13 cellular contexts compared by ENCODE assay signal in the genomic region with DNA sequence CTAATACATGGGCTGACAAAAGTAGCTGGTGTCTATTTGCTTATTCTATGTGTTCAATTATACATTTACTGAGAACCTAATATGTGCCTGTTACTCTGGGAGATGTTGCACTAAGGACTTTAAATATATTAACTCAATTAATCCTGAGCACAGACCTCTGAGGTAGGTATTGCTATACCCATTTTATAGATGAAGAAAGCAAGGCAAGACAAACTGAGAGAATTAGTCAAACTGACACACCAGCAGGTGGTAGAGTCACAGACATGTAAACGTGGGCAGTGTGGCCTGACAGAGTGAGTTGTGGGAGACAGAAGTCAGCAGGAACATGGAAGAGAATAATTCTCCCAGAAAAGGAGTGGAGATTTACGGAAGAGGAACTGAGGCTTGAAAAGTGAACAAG.
DNase-seq lines count a peak whose midpoint lies in the region; ATAC-seq and TF ChIP-seq lines count a peak whose summit lies in the region.
"Had no signal": no experiment of that assay in that cellular context is flagged by ENCODE, and none has a peak within 500 bp of the region (broad histone marks: within the 10 kb centered on the region; RNA-seq: fewer than 3 reads in every experiment).

No MANE protein-coding gene starts in this region.

- no peak for DNase-seq in CD4-positive, alpha-beta T cell
- no peak for DNase-seq in T-helper 17 cell
- DNase-seq in nephron progenitor cell = no peak
- no peak for DNase-seq in NCI-H510A treated with DMSO at 0.1 percent for 48 hours (lab: John Stamatoyannopoulos, UW)
- DNase-seq in hepatocyte (ENCODE audit: low spot score) = no peak
- no peak for DNase-seq in NCI-H1092 (lab: John Stamatoyannopoulos, UW)
- DNase-seq: Calu3, DMS 273 treated with DMSO at 0.1 percent for 48 hours, HCEC 1CT, HFFc6 had no signal

- CTCF ChIA-PET in CD4-positive, alpha-beta T cell (lab: Charles Lee) = no interaction called here

- H3K36me3 ChIP-seq in BLaER1 (no peaks in the 10 kb centered on the region), hepatocyte (replicated peaks; ENCODE audit: insufficient read depth, low read depth) (no peaks in the 10 kb centered on the region)

- H3K4me3 Mint-ChIP-seq in CD4-positive, alpha-beta T cell = no peak overlapping the region
- H3K4me3 Mint-ChIP-seq in T-helper 17 cell (peak overlapping the region; percentile 36), nephron progenitor cell (no peak overlapping the region)
- H3K4me3 Mint-ChIP-seq: B cell, HFFc6 had no signal

- POLR2A ChIA-PET in CD4-positive, alpha-beta T cell (lab: Charles Lee) = no interaction called here

- H3K27me3 Mint-ChIP-seq in CD4-positive, alpha-beta T cell = no peaks in the 10 kb centered on the region
- no peaks in the 10 kb centered on the region for H3K27me3 Mint-ChIP-seq in T-helper 17 cell
- no peaks in the 10 kb centered on the region for H3K27me3 Mint-ChIP-seq in nephron progenitor cell (ENCODE audit: low read depth, poor library complexity)
- H3K27me3 Mint-ChIP-seq: B cell had no signal

- ATAC-seq in CD4-positive, alpha-beta T cell (ENCODE audit: poor library complexity) = no peak
- no peak for ATAC-seq in T-helper 17 cell

- H3K4me1 Mint-ChIP-seq in CD4-positive, alpha-beta T cell (ENCODE audit: low read depth) = peaks cover 64% of the 10 kb centered on the region
- H3K4me1 Mint-ChIP-seq in T-helper 17 cell (peaks cover 46% of the 10 kb centered on the region), nephron progenitor cell (peaks cover 31% of the 10 kb centered on the region)

- no peak overlapping the region for H3K9ac ChIP-seq in BLaER1

- H3K9me3 ChIP-seq in BLaER1 (peaks cover 24% of the 10 kb centered on the region; the same call in 1 of the 2 replicates), T-helper 17 cell (ENCODE audit: control insufficient read depth, low read length, poor library complexity, severe bottlenecking) (no peaks in the 10 kb centered on the region), hepatocyte (ENCODE audit: low read depth) (no peaks in the 10 kb centered on the region)
- H3K9me3 ChIP-seq in CD4-positive, alpha-beta T cell (ENCODE audit: control insufficient read depth, low read length) = no peaks in the 10 kb centered on the region

- no peaks in the 10 kb centered on the region for H3K9me3 Mint-ChIP-seq in CD4-positive, alpha-beta T cell
- H3K9me3 Mint-ChIP-seq in nephron progenitor cell = no peaks in the 10 kb centered on the region
- H3K9me3 Mint-ChIP-seq: HFFc6 had no signal

- H3K4me3 ChIP-seq in BLaER1 = no peak overlapping the region
- H3K4me3 ChIP-seq in hepatocyte = no peak overlapping the region

- H3K27ac ChIP-seq in BLaER1 = peak overlapping the region; percentile 96
- no peak overlapping the region for H3K27ac ChIP-seq in CD4-positive, alpha-beta T cell (ENCODE audit: low read depth, low read length)
- H3K27ac ChIP-seq in hepatocyte = no peak overlapping the region
- H3K27ac ChIP-seq: HL-60 had no signal

- H3K9me2 ChIP-seq in hepatocyte (replicated peaks; ENCODE audit: insufficient read depth) = no peaks in the 10 kb centered on the region

- H3K79me2 ChIP-seq in hepatocyte = no peaks in the 10 kb centered on the region

- H3K4me2 ChIP-seq in BLaER1 (peak overlapping the region; percentile 92), hepatocyte (no peak overlapping the region)

- TF ChIP-seq CTCF in CD4-positive, alpha-beta T cell (IDR thresholded peaks at IDR 0.05) = no peak
- no peak for TF ChIP-seq CTCF in nephron progenitor cell (IDR thresholded peaks at IDR 0.05)
- TF ChIP-seq CTCF in hepatocyte (IDR thresholded peaks at IDR 0.05; ENCODE audit: poor library complexity) = no peak

- H3K4me1 ChIP-seq in BLaER1 (peaks cover 99% of the 10 kb centered on the region), hepatocyte (ENCODE audit: insufficient read depth) (peaks cover 8% of the 10 kb centered on the region)

- H4K20me1 ChIP-seq in BLaER1 (no peaks in the 10 kb centered on the region), hepatocyte (ENCODE audit: insufficient read depth, poor library complexity, severe bottlenecking) (no peaks in the 10 kb centered on the region)

- intact Hi-C loops in CD4-positive, alpha-beta T cell (cut with DNase I, micrococcal nuclease) = no loop called here

- peak overlapping the region; percentile 3 for H3K27ac Mint-ChIP-seq in CD4-positive, alpha-beta T cell
- H3K27ac Mint-ChIP-seq in T-helper 17 cell (no peak overlapping the region), nephron progenitor cell (peak overlapping the region; percentile 1)
- H3K27ac Mint-ChIP-seq: B cell, HFFc6 had no signal

- 84% methylated on average over 2 of the region's 2 CpGs for WGBS in hepatocyte (ENCODE audit: low lambda C conversion rate, missing lambda C conversion rate)

- no peaks in the 10 kb centered on the region for H3K36me3 Mint-ChIP-seq in CD4-positive, alpha-beta T cell (ENCODE audit: low read depth)
- H3K36me3 Mint-ChIP-seq in T-helper 17 cell (ENCODE audit: low read depth) = no peaks in the 10 kb centered on the region
- no peaks in the 10 kb centered on the region for H3K36me3 Mint-ChIP-seq in nephron progenitor cell (ENCODE audit: low read depth)

- H2AFZ ChIP-seq in hepatocyte = no peak overlapping the region

- no peaks in the 10 kb centered on the region for H3K27me3 ChIP-seq in BLaER1
- no peaks in the 10 kb centered on the region for H3K27me3 ChIP-seq in CD4-positive, alpha-beta T cell (ENCODE audit: control insufficient read depth, insufficient read depth, low read length)
- no peaks in the 10 kb centered on the region for H3K27me3 ChIP-seq in hepatocyte
